Comparison of ENCODE assay signal across 12 cellular contexts in genomic region chr15:77430213-77430612, GRCh38.
"Had no signal": no experiment of that assay in that cellular context is flagged by ENCODE, and none has a peak within 500 bp of the region (broad histone marks: within the 10 kb centered on the region; RNA-seq: fewer than 3 reads in every experiment).

No MANE protein-coding gene starts in this region.

- DNase-seq: activated CD4-positive, alpha-beta T cell treated with anti-CD3 and anti-CD28 coated beads for 4 hours; activated effector memory CD4-positive, alpha-beta T cell treated with Interleukin-2 at 50 U/mL for 16 hours; colonic mucosa; esophagus squamous epithelium; foreskin fibroblast; head of caudate nucleus; left cardiac atrium; lower lobe of right lung; midbrain; stimulated activated CD4-positive, alpha-beta T cell treated with anti-CD3 and anti-CD28 coated beads, Interleukin-4, amount 100 ng/mL, for 4 hours; T1000; tibial artery had no signal

- ATAC-seq: left cardiac atrium, lower lobe of right lung had no signal
